ENCODE assay signal across 8 cellular contexts in the genomic region with DNA sequence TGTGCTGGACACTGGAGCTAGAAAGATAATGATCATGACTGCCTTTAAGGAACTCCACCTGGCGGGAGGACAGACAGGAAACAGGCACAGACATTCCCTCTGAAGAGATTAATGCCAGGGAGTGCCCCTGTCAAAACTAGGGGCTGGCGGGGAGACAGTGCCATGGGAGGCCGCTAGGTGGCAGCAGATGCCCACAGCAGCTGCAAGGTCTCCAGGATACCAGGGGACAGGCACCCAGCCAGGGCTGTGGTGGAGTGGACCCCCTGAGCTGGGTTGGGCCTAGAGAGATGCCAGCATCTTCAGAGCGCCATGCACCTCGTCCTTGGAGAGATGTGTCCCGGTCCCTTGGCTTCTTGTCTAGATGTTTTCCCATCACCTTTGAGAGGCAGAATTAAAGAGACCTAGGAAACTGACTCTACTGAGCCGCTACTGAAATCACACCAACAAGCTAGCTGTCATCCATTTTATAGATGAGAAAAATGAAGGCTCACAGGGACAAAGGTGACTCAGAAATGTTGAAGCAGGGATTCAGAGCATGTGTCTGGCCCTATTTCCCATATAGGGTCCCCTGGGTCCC. TPM values are rescaled to one million over a fixed set of nuclear protein-coding genes. Genes with fewer than 3 reads are reported as not detected.
DNase-seq lines count a peak whose midpoint lies in the region; ATAC-seq and TF ChIP-seq lines count a peak whose summit lies in the region.

No MANE protein-coding gene starts in this region.

- 13 to 16% methylated on average over 7 of the region's 7 CpGs for WGBS in lower leg skin, 2 donors

- no peak for ATAC-seq in HG03159 (IDR thresholded peaks at IDR 0.05; ENCODE audit: unreplicated experiment)

- no peak overlapping the region for H3K4me3 ChIP-seq in lower leg skin (ENCODE audit: low read depth, poor library complexity, severe bottlenecking)

- peak; percentile 93 for DNase-seq in DMS53 (lab: John Stamatoyannopoulos, UW)
- peak; percentile 94 for DNase-seq in HK-2 (ENCODE audit: unreplicated experiment)
- DNase-seq in NCI-H69 (lab: John Stamatoyannopoulos, UW), result peak; percentile 88
- DNase-seq in activated CD4-positive, alpha-beta T cell treated with anti-CD3 and anti-CD28 coated beads, Interleukin-2, amount 50 U/mL, for 24 hours (ENCODE audit: low read depth in 1 of 2, low spot score in 1 of 2), result peak; percentile 72 to 79
- DNase-seq in dermis blood vessel endothelial cell, result peak; percentile 81
- DNase-seq in lower leg skin (ENCODE audit: low spot score in 2 of 2), result peak; percentile 76 to 96
- DNase-seq in stimulated activated CD4-positive, alpha-beta T cell treated with anti-CD3 and anti-CD28 coated beads, TNF-alpha, amount 100 ng/mL, for 48 hours (ENCODE audit: low read depth in 3 of 3), result peak; percentile 60 to 70 (median 66)

- intact Hi-C loops in lower leg skin (cut with DNase I; ENCODE audit: low total_unique reads), result loop anchor here (5.0 kb wide), 1 partner anchor 200 kb away; no protein-coding TSS in a partner anchor

- TF ChIP-seq POLR2A in lower leg skin (IDR thresholded peaks at IDR 0.05), result no peak

- TF ChIP-seq CTCF in lower leg skin (IDR thresholded peaks at IDR 0.05), result peak in 1 of 3 donors; percentile 89

RNA-seq across cellular contexts. Expression of gene REN, which starts 3.6 kb away (rescaled TPM):
- not detected in 2 replicates for total RNA-seq in dermis blood vessel endothelial cell
- total RNA-seq in lower leg skin, result under 1 TPM in 2 of 4 donors, not detected in 2; 0.17 to 0.26 TPM

RNA-seq across cellular contexts. Expression of gene ETNK2, which starts 10.7 kb away (rescaled TPM):
- total RNA-seq in dermis blood vessel endothelial cell (9.9 and 10.7 TPM in 2 replicates), lower leg skin (10 to 100 TPM; 21.5 to 53.8 (median 42.6) TPM)

RNA-seq across cellular contexts. Expression of gene KISS1, which starts 33.7 kb away (rescaled TPM):
- total RNA-seq in dermis blood vessel endothelial cell (0.14 TPM in 1 of 2 replicates, not detected in the other), lower leg skin (not detected)

RNA-seq across cellular contexts. Expression of gene GOLT1A, which starts 51.2 kb away (rescaled TPM):
- not detected in 2 replicates for total RNA-seq in dermis blood vessel endothelial cell
- 1 to 10 TPM in 1 of 4 donors, under 1 TPM in 1, not detected in 2; 0.91 to 1.5 TPM for total RNA-seq in lower leg skin
